11 cellular contexts compared by ENCODE assay signal in the genomic region with DNA sequence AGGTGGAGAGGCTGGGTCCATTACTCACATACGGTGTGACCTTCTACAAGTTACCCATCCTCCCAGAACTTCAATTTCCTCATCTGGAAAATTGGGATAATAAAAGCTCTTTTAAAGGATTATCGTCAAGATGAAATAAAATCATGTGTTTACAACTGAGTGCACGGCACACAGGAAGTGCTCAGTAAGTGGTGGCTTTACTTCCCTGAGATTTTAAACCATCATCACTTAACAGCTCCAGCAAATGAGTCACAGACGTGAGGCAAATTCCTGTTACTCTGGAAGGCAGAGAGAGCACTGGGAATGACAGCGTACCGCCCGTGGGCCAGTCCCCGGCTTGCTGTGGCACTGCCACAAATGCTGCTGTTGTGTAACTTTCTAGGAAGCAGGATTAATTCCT.
DNase-seq lines count a peak whose midpoint lies in the region; ATAC-seq and TF ChIP-seq lines count a peak whose summit lies in the region.
"Had no signal": no experiment of that assay in that cellular context is flagged by ENCODE, and none has a peak within 500 bp of the region (broad histone marks: within the 10 kb centered on the region; RNA-seq: fewer than 3 reads in every experiment).

No MANE protein-coding gene starts in this region.

- peak overlapping the region; percentile 48 for H3K9ac ChIP-seq in DND-41 (ENCODE audit: low read depth, low read length)

- peak overlapping the region; percentile 78 for H2AFZ ChIP-seq in DND-41 (ENCODE audit: low read depth, low read length)

- H3K9me3 ChIP-seq in DND-41 (ENCODE audit: insufficient read depth, low read length, severe bottlenecking) (peaks cover 9% of the 10 kb centered on the region), mucosa of descending colon (peaks cover 2% of the 10 kb centered on the region)
- H3K9me3 ChIP-seq: thyroid gland had no signal

- no peaks in the 10 kb centered on the region for H3K4me1 Mint-ChIP-seq in glutamatergic neuron (ENCODE audit: low read depth, unreplicated experiment)

- no peaks in the 10 kb centered on the region for H3K36me3 ChIP-seq in DND-41 (ENCODE audit: insufficient read depth, low read length)
- no peaks in the 10 kb centered on the region for H3K36me3 ChIP-seq in brain microvascular endothelial cell (replicated peaks)
- no peaks in the 10 kb centered on the region for H3K36me3 ChIP-seq in mucosa of descending colon (ENCODE audit: low read depth)
- H3K36me3 ChIP-seq: thyroid gland had no signal

- peaks cover 68% of the 10 kb centered on the region for H3K4me1 ChIP-seq in DND-41 (ENCODE audit: insufficient read depth, low read length)
- no peaks in the 10 kb centered on the region for H3K4me1 ChIP-seq in mucosa of descending colon (ENCODE audit: low read depth)

- intact Hi-C loops in mucosa of descending colon (cut with DNase I, micrococcal nuclease), result no loop called here

- no peaks in the 10 kb centered on the region for H3K79me2 ChIP-seq in DND-41 (ENCODE audit: insufficient read depth, low read length)

- no peak overlapping the region for H3K27ac Mint-ChIP-seq in glutamatergic neuron (ENCODE audit: unreplicated experiment)

- no peak overlapping the region for H3K4me3 Mint-ChIP-seq in glutamatergic neuron (ENCODE audit: unreplicated experiment)

- H3K27me3 ChIP-seq in DND-41 (ENCODE audit: insufficient read depth, low read length, poor library complexity) (no peaks in the 10 kb centered on the region), brain microvascular endothelial cell (replicated peaks) (no peaks in the 10 kb centered on the region)
- H3K27me3 ChIP-seq: thyroid gland had no signal

- peak overlapping the region; percentile 60 for H3K4me2 ChIP-seq in DND-41 (ENCODE audit: insufficient read depth, low read length)

- H3K27ac ChIP-seq in DND-41 (ENCODE audit: low read length) (peak overlapping the region; percentile 88), brain microvascular endothelial cell (no peak overlapping the region)
- H3K27ac ChIP-seq: thyroid gland had no signal

- ATAC-seq in DND-41 (ENCODE audit: insufficient read depth, low read depth) (peak; percentile 63), mucosa of descending colon (peak; percentile 76), GM18909 (IDR thresholded peaks at IDR 0.05; ENCODE audit: poor library complexity, unreplicated experiment) (no peak), HG03342 (IDR thresholded peaks at IDR 0.05; ENCODE audit: unreplicated experiment) (no peak)

- no peak for TF ChIP-seq CTCF in DND-41 (IDR thresholded peaks at IDR 0.05; ENCODE audit: borderline replicate concordance, extremely low read depth, low read length, poor library complexity, severe bottlenecking)
- no peak for TF ChIP-seq CTCF in brain microvascular endothelial cell (IDR thresholded peaks at IDR 0.05; ENCODE audit: low read depth, low read length, missing control alignments)
- TF ChIP-seq CTCF in mucosa of descending colon (IDR thresholded peaks at IDR 0.05), result no peak
- no peak for TF ChIP-seq CTCF in glutamatergic neuron (IDR thresholded peaks at IDR 0.05; ENCODE audit: partially characterized antibody, unreplicated experiment)

- no peaks in the 10 kb centered on the region for H3K36me3 Mint-ChIP-seq in glutamatergic neuron (ENCODE audit: unreplicated experiment)

- peak overlapping the region in 1 of 2 experiments; percentile 48; a peak in 2 of 4 replicates for H3K4me3 ChIP-seq in DND-41 (ENCODE audit: low read depth in 1 of 2, low read length in 2 of 2)
- H3K4me3 ChIP-seq in brain microvascular endothelial cell (ENCODE audit: low read depth, low read length), result no peak overlapping the region
- H3K4me3 ChIP-seq in mucosa of descending colon, result no peak overlapping the region
- H3K4me3 ChIP-seq: thyroid gland had no signal

- H3K27me3 Mint-ChIP-seq in glutamatergic neuron (ENCODE audit: unreplicated experiment), result no peaks in the 10 kb centered on the region

- in situ Hi-C loops in KBM-7 (cut with MboI; ENCODE audit: low pct_unique_long_range_greater_than_20kb, low sequenced_read_pairs), result no loop called here
- in situ Hi-C loops in brain microvascular endothelial cell (cut with HindIII; ENCODE audit: low pct_ligation_motif_present, low sequenced_read_pairs), result no loop called here

- H3K9me3 Mint-ChIP-seq in glutamatergic neuron (ENCODE audit: unreplicated experiment), result peaks cover 2% of the 10 kb centered on the region

- DNase-seq in DND-41 (peak; percentile 56), KBM-7 (peak; percentile 33), brain microvascular endothelial cell (peak; percentile 20), mucosa of descending colon (no peak), glutamatergic neuron (no peak), germinal center (ENCODE audit: low spot score) (no peak)
- DNase-seq: caudate nucleus, NCI-H2081, thyroid gland had no signal

- H4K20me1 ChIP-seq in DND-41 (ENCODE audit: insufficient read depth, low read length), result no peaks in the 10 kb centered on the region

Comparison
In these comparisons a context has a peak if more than half of its experiments do, and no peak if none do; other contexts are left out.
1. ATAC-seq: peak in DND-41 (single experiment) and mucosa of descending colon (single experiment); none in GM18909 (single experiment) and HG03342 (single experiment).
2. DNase-seq: peak in DND-41 (single experiment), KBM-7 (single experiment) and brain microvascular endothelial cell (single experiment); none in mucosa of descending colon (0 of 3), glutamatergic neuron (single experiment) and germinal center (single experiment).